4 cellular contexts compared by ENCODE assay signal in the genomic region with DNA sequence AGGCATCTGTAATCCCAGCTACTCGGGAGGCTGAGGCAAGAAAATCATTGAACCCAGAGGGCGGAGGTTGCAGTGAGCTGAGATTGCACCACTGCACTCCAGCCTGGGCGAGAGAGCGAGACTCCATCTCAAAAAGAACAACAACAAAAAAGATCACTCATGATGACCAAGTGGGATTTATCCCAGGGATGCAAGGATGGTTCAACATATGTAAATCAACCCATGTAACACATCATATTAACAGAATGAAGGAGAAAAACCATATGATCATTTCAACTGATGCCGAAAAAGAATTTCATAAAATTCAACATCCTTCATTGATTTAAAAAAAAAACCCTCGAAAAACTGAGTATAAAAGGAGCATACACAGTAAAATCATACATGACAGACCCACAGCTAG. TPM values are rescaled to one million over a fixed set of nuclear protein-coding genes. Genes with fewer than 3 reads are reported as not detected.
"Had no signal": no experiment of that assay in that cellular context is flagged by ENCODE, and none has a peak within 500 bp of the region (broad histone marks: within the 10 kb centered on the region; RNA-seq: fewer than 3 reads in every experiment).

No MANE protein-coding gene starts in this region.

RNA-seq across cellular contexts. Expression of gene ZNF695, which starts 3.8 kb away (rescaled TPM):
- total RNA-seq: naive thymus-derived CD8-positive, alpha-beta T cell; psoas muscle; right lobe of liver had no signal
- polyA plus RNA-seq: naive thymus-derived CD8-positive, alpha-beta T cell; pancreas had no signal
